36 cellular contexts compared by ENCODE assay signal in the genomic region with DNA sequence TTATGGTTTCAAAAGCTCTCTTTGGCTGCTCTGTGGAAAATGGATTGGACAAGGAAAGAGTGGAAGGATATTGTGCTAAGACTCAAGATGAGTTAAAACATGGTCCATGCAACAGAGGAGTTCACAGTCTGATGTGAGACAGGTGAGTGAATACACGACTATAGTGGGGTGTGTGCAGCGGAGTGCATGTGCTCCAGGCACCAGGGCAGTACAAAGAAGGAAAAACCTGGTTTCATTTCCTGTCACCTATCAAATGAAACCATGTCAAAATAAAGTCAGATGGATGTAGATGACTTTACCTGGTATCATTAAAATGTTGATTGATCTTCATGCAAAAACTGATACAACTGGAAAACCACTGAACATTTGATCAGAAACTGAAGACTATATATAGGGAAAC.
"Had no signal": no experiment of that assay in that cellular context is flagged by ENCODE, and none has a peak within 500 bp of the region (broad histone marks: within the 10 kb centered on the region; RNA-seq: fewer than 3 reads in every experiment).

No MANE protein-coding gene starts in this region.

- H3K9me3 Mint-ChIP-seq: activated B cell treated with CpG ODN at 0.5 μM for 24 hours; activated CD4-positive, alpha-beta memory T cell treated with anti-CD3 and anti-CD28 coated beads for 36 hours; activated CD4-positive, alpha-beta T cell treated with anti-CD3 and anti-CD28 coated beads, Interleukin-2, amount 10 ng/mL, durations not matched to agents 24 days and 14 days; activated CD8-positive, alpha-beta T cell treated with anti-CD3 and anti-CD28 coated beads for 36 hours; activated naive CD4-positive, alpha-beta T cell treated with anti-CD3 and anti-CD28 coated beads for 36 hours; activated naive CD4-positive, alpha-beta T cell treated with anti-CD3 and anti-CD28 coated beads, Interleukin-2, amount 50 U/mL, for 72 hours; activated naive CD8-positive, alpha-beta T cell treated with anti-CD3 and anti-CD28 coated beads for 36 hours; activated T-cell treated with anti-CD3 and anti-CD28 coated beads, Interleukin-2, amount 50 U/mL, for 4 hours; activated T-cell treated with anti-CD3 and anti-CD28 coated beads, Interleukin-2, amount 50 U/mL, for 72 hours; activated T-helper 1 cell treated with anti-CD3 and anti-CD28 coated beads, Interleukin-12 subunit alpha, Interleukin-12 subunit beta, Interleukin-2, Interleukin-4 antibody, amounts not matched to agents 30 ng/mL and 10 ng/mL and 1 ng/mL, durations not matched to agents 14 hours and 24 hours and 36 hours; activated T-helper 17 cell treated with anti-CD3 and anti-CD28 coated beads, Interleukin-2, amount 50 U/mL, for 72 hours; T-helper 1 cell treated with Interleukin-12 subunit alpha and Interleukin-12 subunit beta and Interleukin-4 antibody, amounts not matched to agents 30 μg/mL and 1 μg/mL, for 36 hours; T-helper 2 cell treated with Interferon-gamma antibody and Interleukin-4, amounts not matched to agents 5 μg/mL and 100 μg/mL, for 36 hours had no signal

- H3K27me3 Mint-ChIP-seq: activated CD4-positive, alpha-beta T cell treated with anti-CD3 and anti-CD28 coated beads, Interleukin-2, amount 10 ng/mL, durations not matched to agents 24 days and 14 days; activated naive CD8-positive, alpha-beta T cell treated with anti-CD3 and anti-CD28 coated beads for 36 hours had no signal

- H3K4me1 ChIP-seq: adrenal gland, body of pancreas, breast epithelium had no signal

- H3K27ac Mint-ChIP-seq: activated B cell treated with CpG ODN at 0.5 μM for 24 hours; activated CD4-positive, alpha-beta memory T cell treated with anti-CD3 and anti-CD28 coated beads for 36 hours; activated CD4-positive, alpha-beta T cell treated with anti-CD3 and anti-CD28 coated beads, Interleukin-2, amount 10 ng/mL, durations not matched to agents 24 days and 14 days; activated CD8-positive, alpha-beta T cell treated with anti-CD3 and anti-CD28 coated beads for 36 hours; activated naive CD4-positive, alpha-beta T cell treated with anti-CD3 and anti-CD28 coated beads for 36 hours; activated naive CD4-positive, alpha-beta T cell treated with anti-CD3 and anti-CD28 coated beads, Interleukin-2, amount 50 U/mL, for 72 hours; activated naive CD8-positive, alpha-beta T cell treated with anti-CD3 and anti-CD28 coated beads for 36 hours; activated T-helper 1 cell treated with anti-CD3 and anti-CD28 coated beads, Interleukin-12 subunit alpha, Interleukin-12 subunit beta, Interleukin-2, Interleukin-4 antibody, amounts not matched to agents 30 ng/mL and 10 ng/mL and 1 ng/mL, durations not matched to agents 14 hours and 24 hours and 36 hours; activated T-helper 17 cell treated with anti-CD3 and anti-CD28 coated beads, Interleukin-2, amount 50 U/mL, for 72 hours; T-helper 1 cell treated with Interleukin-12 subunit alpha and Interleukin-12 subunit beta and Interleukin-4 antibody, amounts not matched to agents 30 μg/mL and 1 μg/mL, for 36 hours; T-helper 2 cell treated with Interferon-gamma antibody and Interleukin-4, amounts not matched to agents 5 μg/mL and 100 μg/mL, for 36 hours had no signal

- H3K36me3 ChIP-seq: adrenal gland, brain microvascular endothelial cell, breast epithelium had no signal

- H3K27ac ChIP-seq: adrenal gland, body of pancreas, brain microvascular endothelial cell, breast epithelium, VCaP had no signal

- DNase-seq: activated B cell treated with CpG ODN at 0.5 μM for 24 hours; activated CD4-positive, alpha-beta memory T cell treated with anti-CD3 and anti-CD28 coated beads for 36 hours; activated CD4-positive, alpha-beta T cell treated with anti-CD3 and anti-CD28 coated beads for 4 hours; activated CD4-positive, alpha-beta T cell treated with anti-CD3 and anti-CD28 coated beads, Interleukin-2, amount 10 ng/mL, durations not matched to agents 24 days and 14 days; activated CD4-positive, alpha-beta T cell treated with anti-CD3 and anti-CD28 coated beads, Interleukin-2, amount 50 U/mL, for 1 hour; activated CD4-positive, alpha-beta T cell treated with anti-CD3 and anti-CD28 coated beads, Interleukin-2, amount 50 U/mL, for 4 hours; activated CD4-positive, CD25-positive, alpha-beta regulatory T cell treated with anti-CD3 and anti-CD28 coated beads, Interleukin-2, amount 50 U/mL, for 72 hours; activated CD8-positive, alpha-beta memory T cell treated with anti-CD3 and anti-CD28 coated beads, Interleukin-2, amount 50 U/mL, for 4 hours; activated CD8-positive, alpha-beta T cell treated with anti-CD3 and anti-CD28 coated beads for 36 hours; activated effector memory CD4-positive, alpha-beta T cell treated with anti-CD3 and anti-CD28 coated beads, Interleukin-2, amount 50 U/mL, for 16 hours; activated gamma-delta T cell treated with Interleukin-2 at 50 U/mL for 16 hours; activated naive CD4-positive, alpha-beta T cell; activated naive CD4-positive, alpha-beta T cell treated with anti-CD3 and anti-CD28 coated beads for 36 hours; activated naive CD4-positive, alpha-beta T cell treated with anti-CD3 and anti-CD28 coated beads, Interleukin-2, amount 50 U/mL, for 16 hours; activated naive CD8-positive, alpha-beta T cell treated with anti-CD3 and anti-CD28 coated beads for 36 hours; activated T-cell treated with anti-CD3 and anti-CD28 coated beads for 4 hours; activated T-cell treated with anti-CD3 and anti-CD28 coated beads, Interleukin-2, amount 50 U/mL, for 1 hour; activated T-cell treated with anti-CD3 and anti-CD28 coated beads, Interleukin-2, amount 50 U/mL, for 4 hours; activated T-cell treated with anti-CD3 and anti-CD28 coated beads, Interleukin-2, amount 50 U/mL, for 72 hours; adrenal gland; amniotic stem cell; aorta; body of pancreas; brain microvascular endothelial cell; central memory CD4-positive, alpha-beta T cell; cerebellar nuclear complex; T-helper 1 cell; T-helper 2 cell; T-helper 9 cell had no signal

- H3K9me3 ChIP-seq: adrenal gland, body of pancreas, breast epithelium had no signal

- H3K4me3 Mint-ChIP-seq: activated B cell treated with CpG ODN at 0.5 μM for 24 hours; activated CD4-positive, alpha-beta memory T cell treated with anti-CD3 and anti-CD28 coated beads for 36 hours; activated CD4-positive, alpha-beta T cell treated with anti-CD3 and anti-CD28 coated beads, Interleukin-2, amount 10 ng/mL, durations not matched to agents 24 days and 14 days; activated CD8-positive, alpha-beta T cell treated with anti-CD3 and anti-CD28 coated beads for 36 hours; activated naive CD4-positive, alpha-beta T cell treated with anti-CD3 and anti-CD28 coated beads for 36 hours; activated naive CD8-positive, alpha-beta T cell treated with anti-CD3 and anti-CD28 coated beads for 36 hours; activated T-cell treated with anti-CD3 and anti-CD28 coated beads, Interleukin-2, amount 50 U/mL, for 4 hours; activated T-cell treated with anti-CD3 and anti-CD28 coated beads, Interleukin-2, amount 50 U/mL, for 72 hours; activated T-helper 1 cell treated with anti-CD3 and anti-CD28 coated beads, Interleukin-12 subunit alpha, Interleukin-12 subunit beta, Interleukin-2, Interleukin-4 antibody, amounts not matched to agents 30 ng/mL and 10 ng/mL and 1 ng/mL, durations not matched to agents 14 hours and 24 hours and 36 hours; activated T-helper 17 cell treated with anti-CD3 and anti-CD28 coated beads, Interleukin-2, amount 50 U/mL, for 72 hours; T-helper 1 cell treated with Interleukin-12 subunit alpha and Interleukin-12 subunit beta and Interleukin-4 antibody, amounts not matched to agents 30 μg/mL and 1 μg/mL, for 36 hours; T-helper 2 cell treated with Interferon-gamma antibody and Interleukin-4, amounts not matched to agents 5 μg/mL and 100 μg/mL, for 36 hours had no signal

- ATAC-seq: activated CD8-positive, alpha-beta T cell treated with anti-CD3 and anti-CD28 coated beads for 36 hours; activated naive CD4-positive, alpha-beta T cell treated with anti-CD3 and anti-CD28 coated beads, Interleukin-2, amount 50 U/mL, for 72 hours; activated T-cell treated with anti-CD3 and anti-CD28 coated beads, Interleukin-2, amount 50 U/mL, for 4 hours; activated T-cell treated with anti-CD3 and anti-CD28 coated beads, Interleukin-2, amount 50 U/mL, for 72 hours; activated T-helper 17 cell treated with anti-CD3 and anti-CD28 coated beads, Interleukin-2, amount 50 U/mL, for 72 hours; body of pancreas had no signal

- H3K27me3 ChIP-seq: adrenal gland, body of pancreas, brain microvascular endothelial cell, breast epithelium had no signal

- H3K4me3 ChIP-seq: adrenal gland, body of pancreas, breast epithelium had no signal

- H3K36me3 Mint-ChIP-seq: activated CD4-positive, alpha-beta memory T cell treated with anti-CD3 and anti-CD28 coated beads for 36 hours; activated naive CD8-positive, alpha-beta T cell treated with anti-CD3 and anti-CD28 coated beads for 36 hours had no signal

- H3K4me1 Mint-ChIP-seq: activated CD4-positive, alpha-beta T cell treated with anti-CD3 and anti-CD28 coated beads, Interleukin-2, amount 10 ng/mL, durations not matched to agents 24 days and 14 days; activated T-helper 17 cell treated with anti-CD3 and anti-CD28 coated beads, Interleukin-2, amount 50 U/mL, for 72 hours had no signal
